In genomic region chr7:45982912-45983719, GRCh38 we compare ENCODE assay signal across 20 cellular contexts.
"Had no signal": no experiment of that assay in that cellular context is flagged by ENCODE, and none has a peak within 500 bp of the region (broad histone marks: within the 10 kb centered on the region; RNA-seq: fewer than 3 reads in every experiment).

No MANE protein-coding gene starts in this region.

- ATAC-seq: activated naive CD4-positive, alpha-beta T cell treated with anti-CD3 and anti-CD28 coated beads, Interleukin-2, amount 50 U/mL, for 72 hours; body of pancreas; foreskin keratinocyte had no signal

- H3K36me3 ChIP-seq: right atrium auricular region, SJCRH30, stomach, thyroid gland, WERI-Rb-1 had no signal

- H3K9me3 Mint-ChIP-seq: activated CD4-positive, alpha-beta memory T cell treated with anti-CD3 and anti-CD28 coated beads, Interleukin-2, amount 10 ng/mL, durations not matched to agents 7 days and 5 days had no signal

- DNase-seq: activated CD4-positive, alpha-beta memory T cell treated with anti-CD3 and anti-CD28 coated beads, Interleukin-2, amount 10 ng/mL, durations not matched to agents 7 days and 5 days; activated CD8-positive, alpha-beta memory T cell treated with anti-CD3 and anti-CD28 coated beads, Interleukin-2, amount 50 U/mL, for 4 hours; activated effector memory CD4-positive, alpha-beta T cell treated with anti-CD3 and anti-CD28 coated beads, Interleukin-2, amount 50 U/mL, for 16 hours; activated T-cell treated with anti-CD3 and anti-CD28 coated beads, Interleukin-2, amount 50 U/mL, for 48 hours; body of pancreas; caudate nucleus; cortex of kidney; effector CD8-positive, alpha-beta T cell; foreskin keratinocyte; glutamatergic neuron; occipital lobe; SJCRH30; stimulated activated CD4-positive, alpha-beta T cell treated with anti-CD3 and anti-CD28 coated beads, Interleukin-1b, Interleukin-23, amount 100 ng/mL, for 48 hours; stomach; thyroid gland; WERI-Rb-1 had no signal

- H3K27ac ChIP-seq: body of pancreas, foreskin keratinocyte, right atrium auricular region, SJCRH30, stomach, thyroid gland, WERI-Rb-1 had no signal

- H3K27me3 ChIP-seq: body of pancreas, foreskin keratinocyte, right atrium auricular region, SJCRH30, stomach, thyroid gland had no signal

- H3K9me3 ChIP-seq: body of pancreas, right atrium auricular region, SJCRH30, thyroid gland had no signal

- H3K4me3 ChIP-seq: body of pancreas, right atrium auricular region, SJCRH30, stomach, thyroid gland had no signal

- H3K27me3 Mint-ChIP-seq: activated CD4-positive, alpha-beta memory T cell treated with anti-CD3 and anti-CD28 coated beads, Interleukin-2, amount 10 ng/mL, durations not matched to agents 7 days and 5 days had no signal

- H3K4me3 Mint-ChIP-seq: activated CD4-positive, alpha-beta memory T cell treated with anti-CD3 and anti-CD28 coated beads, Interleukin-2, amount 10 ng/mL, durations not matched to agents 7 days and 5 days; nephron had no signal

- H3K27ac Mint-ChIP-seq: activated CD4-positive, alpha-beta memory T cell treated with anti-CD3 and anti-CD28 coated beads, Interleukin-2, amount 10 ng/mL, durations not matched to agents 7 days and 5 days; activated naive CD4-positive, alpha-beta T cell treated with anti-CD3 and anti-CD28 coated beads, Interleukin-2, amount 50 U/mL, for 72 hours; nephron; progenitor cell of endocrine pancreas had no signal

- H3K4me1 Mint-ChIP-seq: activated CD4-positive, alpha-beta memory T cell treated with anti-CD3 and anti-CD28 coated beads, Interleukin-2, amount 10 ng/mL, durations not matched to agents 7 days and 5 days had no signal
